Comparison of ENCODE assay signal across 11 cellular contexts in genomic region chr20:42027746-42028268, GRCh38.
DNase-seq lines count a peak whose midpoint lies in the region; ATAC-seq and TF ChIP-seq lines count a peak whose summit lies in the region.
"Had no signal": no experiment of that assay in that cellular context is flagged by ENCODE, and none has a peak within 500 bp of the region (broad histone marks: within the 10 kb centered on the region; RNA-seq: fewer than 3 reads in every experiment).

No MANE protein-coding gene starts in this region.

- 65% methylated on average over 1 of the region's 1 CpG for WGBS in right cardiac atrium

- no peak overlapping the region for H3K27ac ChIP-seq in parathyroid adenoma
- no peak overlapping the region for H3K27ac ChIP-seq in right cardiac atrium (ENCODE audit: low read length)
- H3K27ac ChIP-seq: foreskin keratinocyte had no signal

- H3K79me2 ChIP-seq in parathyroid adenoma = no peaks in the 10 kb centered on the region

- DNase-seq in NCI-H1092 treated with DMSO at 0.1 percent for 48 hours (lab: John Stamatoyannopoulos, UW) = peak; percentile 54
- DNase-seq in NCI-H1092 (lab: John Stamatoyannopoulos, UW) = no peak
- DNase-seq in NCI-H510A treated with DMSO at 0.1 percent for 48 hours (lab: John Stamatoyannopoulos, UW) = peak; percentile 69
- DNase-seq in SHP77 treated with DMSO at 0.1 percent for 48 hours (lab: John Stamatoyannopoulos, UW) = peak; percentile 43
- DNase-seq in islet precursor cell = no peak
- no peak for DNase-seq in DMS79 (lab: John Stamatoyannopoulos, UW)
- DNase-seq in right cardiac atrium = no peak
- DNase-seq: activated naive CD8-positive, alpha-beta T cell treated with anti-CD3 and anti-CD28 coated beads for 36 hours; foreskin keratinocyte; occipital lobe had no signal

- intact Hi-C loops in right cardiac atrium (cut with DNase I) = no loop called here

- H3K27me3 ChIP-seq in parathyroid adenoma (ENCODE audit: control insufficient read depth, insufficient read depth, low read length) (no peaks in the 10 kb centered on the region), right cardiac atrium (ENCODE audit: control insufficient read depth, insufficient read depth) (no peaks in the 10 kb centered on the region)
- H3K27me3 ChIP-seq: foreskin keratinocyte had no signal

- H3K9me3 ChIP-seq in parathyroid adenoma (ENCODE audit: control insufficient read depth, low read length) (no peaks in the 10 kb centered on the region), right cardiac atrium (ENCODE audit: control insufficient read depth, low read length) (no peaks in the 10 kb centered on the region)

- no peak overlapping the region for H2AFZ ChIP-seq in parathyroid adenoma

- no peak overlapping the region for H3K4me2 ChIP-seq in parathyroid adenoma (ENCODE audit: low read length)

- H3K36me3 ChIP-seq in parathyroid adenoma (ENCODE audit: control insufficient read depth, insufficient read depth, low read length) = no peaks in the 10 kb centered on the region

- no peak overlapping the region for H3K9ac ChIP-seq in parathyroid adenoma

- peak; percentile 20 for TF ChIP-seq CTCF in parathyroid adenoma (IDR thresholded peaks at IDR 0.05)

- no peak for ATAC-seq in right cardiac atrium
- ATAC-seq: foreskin keratinocyte had no signal

- H3K4me3 ChIP-seq in parathyroid adenoma (ENCODE audit: low read depth, low read length) = no peak overlapping the region
- H3K4me3 ChIP-seq in right cardiac atrium (ENCODE audit: low read length) = no peak overlapping the region

- H3K4me1 ChIP-seq in parathyroid adenoma = no peaks in the 10 kb centered on the region
- no peaks in the 10 kb centered on the region for H3K4me1 ChIP-seq in right cardiac atrium (ENCODE audit: control insufficient read depth, insufficient read depth, low read length)
- H3K4me1 ChIP-seq: foreskin keratinocyte had no signal

Comparison
In these comparisons a context has a peak if more than half of its experiments do, and no peak if none do; other contexts are left out.
1. DNase-seq: peak in NCI-H1092 treated with DMSO at 0.1 percent for 48 hours (single experiment), NCI-H510A treated with DMSO at 0.1 percent for 48 hours (single experiment) and SHP77 treated with DMSO at 0.1 percent for 48 hours (single experiment); none in NCI-H1092 (single experiment), islet precursor cell (single experiment), DMS79 (single experiment) and right cardiac atrium (0 of 3).